Comparison of ENCODE assay signal across 13 cellular contexts in genomic region chr19:50300814-50301606, GRCh38. TPM values are rescaled to one million over a fixed set of nuclear protein-coding genes. Genes with fewer than 3 reads are reported as not detected.
A peak's percentile ranks its signal among the peaks of the same experiment; 100 is the strongest.
DNase-seq lines count a peak whose midpoint lies in the region; ATAC-seq and TF ChIP-seq lines count a peak whose summit lies in the region.
"Had no signal": no experiment of that assay in that cellular context is flagged by ENCODE, and none has a peak within 500 bp of the region (broad histone marks: within the 10 kb centered on the region; RNA-seq: fewer than 3 reads in every experiment).

No MANE protein-coding gene starts in this region.

- no peaks in the 10 kb centered on the region for H3K36me3 Mint-ChIP-seq in activated naive CD8-positive, alpha-beta T cell treated with anti-CD3 and anti-CD28 coated beads, Interleukin-2, amount 50 U/mL, for 24 hours (ENCODE audit: low read depth)
- H3K36me3 Mint-ChIP-seq in activated naive CD8-positive, alpha-beta T cell treated with anti-CD3 and anti-CD28 coated beads for 36 hours, result no peaks in the 10 kb centered on the region

- peak overlapping the region; percentile 57 for H3K4me2 ChIP-seq in OCI-LY3 (ENCODE audit: low read length)

- H3K4me1 Mint-ChIP-seq in activated naive CD8-positive, alpha-beta T cell treated with anti-CD3 and anti-CD28 coated beads, Interleukin-2, amount 50 U/mL, for 24 hours, result peaks cover 19% of the 10 kb centered on the region
- no peaks in the 10 kb centered on the region for H3K4me1 Mint-ChIP-seq in activated naive CD8-positive, alpha-beta T cell treated with anti-CD3 and anti-CD28 coated beads for 36 hours
- H3K4me1 Mint-ChIP-seq: nephron progenitor cell had no signal

- no peaks in the 10 kb centered on the region for H3K27me3 ChIP-seq in OCI-LY3 (ENCODE audit: low read depth, low read length)

- peaks cover 31% of the 10 kb centered on the region for H3K27me3 Mint-ChIP-seq in activated naive CD8-positive, alpha-beta T cell treated with anti-CD3 and anti-CD28 coated beads, Interleukin-2, amount 50 U/mL, for 24 hours
- peaks cover 28% of the 10 kb centered on the region for H3K27me3 Mint-ChIP-seq in activated naive CD8-positive, alpha-beta T cell treated with anti-CD3 and anti-CD28 coated beads for 36 hours

- peak; percentile 98 for ATAC-seq in activated naive CD8-positive, alpha-beta T cell treated with anti-CD3 and anti-CD28 coated beads, Interleukin-2, amount 50 U/mL, for 24 hours
- no peak for ATAC-seq in HG02970 (IDR thresholded peaks at IDR 0.05; ENCODE audit: low FRiP score, unreplicated experiment)
- no peak for ATAC-seq in GM19467 (IDR thresholded peaks at IDR 0.05; ENCODE audit: unreplicated experiment)
- ATAC-seq in GM19351 (IDR thresholded peaks at IDR 0.05; ENCODE audit: unreplicated experiment), result no peak

- H3K36me3 ChIP-seq in OCI-LY3 (replicated peaks; ENCODE audit: low read depth, low read length), result no peaks in the 10 kb centered on the region

- peak; percentile 10 for DNase-seq in activated naive CD8-positive, alpha-beta T cell treated with anti-CD3 and anti-CD28 coated beads, Interleukin-2, amount 50 U/mL, for 24 hours
- no peak for DNase-seq in activated naive CD8-positive, alpha-beta T cell treated with anti-CD3 and anti-CD28 coated beads for 36 hours
- DNase-seq in fibroblast of gingiva (ENCODE audit: low read depth), result peak; percentile 50
- peak; percentile 26 for DNase-seq in superior temporal gyrus (ENCODE audit: extremely low spot score)
- DNase-seq: activated naive CD4-positive, alpha-beta T cell; DMS79; NCI-H2081; nephron progenitor cell had no signal

- H3K9me3 Mint-ChIP-seq in activated naive CD8-positive, alpha-beta T cell treated with anti-CD3 and anti-CD28 coated beads, Interleukin-2, amount 50 U/mL, for 24 hours, result no peaks in the 10 kb centered on the region
- no peaks in the 10 kb centered on the region for H3K9me3 Mint-ChIP-seq in activated naive CD8-positive, alpha-beta T cell treated with anti-CD3 and anti-CD28 coated beads for 36 hours
- H3K9me3 Mint-ChIP-seq: T-helper 1 cell treated with Interleukin-12 subunit alpha and Interleukin-12 subunit beta and Interleukin-4 antibody, amounts not matched to agents 30 μg/mL and 1 μg/mL, for 36 hours had no signal

- H3K27ac Mint-ChIP-seq in activated naive CD8-positive, alpha-beta T cell treated with anti-CD3 and anti-CD28 coated beads, Interleukin-2, amount 50 U/mL, for 24 hours, result no peak overlapping the region
- no peak overlapping the region for H3K27ac Mint-ChIP-seq in activated naive CD8-positive, alpha-beta T cell treated with anti-CD3 and anti-CD28 coated beads for 36 hours
- H3K27ac Mint-ChIP-seq: nephron progenitor cell; T-helper 1 cell treated with Interleukin-12 subunit alpha and Interleukin-12 subunit beta and Interleukin-4 antibody, amounts not matched to agents 30 μg/mL and 1 μg/mL, for 36 hours had no signal

- peak overlapping the region; percentile 21; the same call in 1 of the 2 replicates for H3K4me3 ChIP-seq in OCI-LY3 (ENCODE audit: low read length)

- H3K79me2 ChIP-seq in OCI-LY3 (ENCODE audit: low read length), result no peaks in the 10 kb centered on the region

- TF ChIP-seq CTCF in OCI-LY3 (IDR thresholded peaks at IDR 0.05; ENCODE audit: low read depth, low read length), result no peak

- H3K4me3 Mint-ChIP-seq in activated naive CD8-positive, alpha-beta T cell treated with anti-CD3 and anti-CD28 coated beads, Interleukin-2, amount 50 U/mL, for 24 hours, result no peak overlapping the region
- no peak overlapping the region for H3K4me3 Mint-ChIP-seq in activated naive CD8-positive, alpha-beta T cell treated with anti-CD3 and anti-CD28 coated beads for 36 hours
- H3K4me3 Mint-ChIP-seq: nephron progenitor cell; T-helper 1 cell treated with Interleukin-12 subunit alpha and Interleukin-12 subunit beta and Interleukin-4 antibody, amounts not matched to agents 30 μg/mL and 1 μg/mL, for 36 hours had no signal

- peak overlapping the region; percentile 14 for H3K27ac ChIP-seq in OCI-LY3 (ENCODE audit: low read length)

- H3K9ac ChIP-seq in OCI-LY3 (ENCODE audit: low read length), result no peak overlapping the region; the same call in 1 of the 2 replicates

- H2AFZ ChIP-seq in OCI-LY3 (ENCODE audit: low read depth, low read length), result peak overlapping the region; percentile 91

- H4K20me1 ChIP-seq in OCI-LY3 (ENCODE audit: insufficient read depth, low read length), result no peaks in the 10 kb centered on the region

- H3K9me3 ChIP-seq in OCI-LY3 (ENCODE audit: insufficient read depth, low read length), result no peaks in the 10 kb centered on the region

- peaks cover 13% of the 10 kb centered on the region for H3K4me1 ChIP-seq in OCI-LY3 (ENCODE audit: low read length)

RNA-seq across cellular contexts. Expression of gene KCNC3, which starts 28.2 kb away (rescaled TPM):
- total RNA-seq in activated naive CD8-positive, alpha-beta T cell treated with anti-CD3 and anti-CD28 coated beads for 36 hours, result under 1 TPM; 0.56 to 0.64 TPM
